Comparison of ENCODE assay signal across 1 cellular context in the genomic region with DNA sequence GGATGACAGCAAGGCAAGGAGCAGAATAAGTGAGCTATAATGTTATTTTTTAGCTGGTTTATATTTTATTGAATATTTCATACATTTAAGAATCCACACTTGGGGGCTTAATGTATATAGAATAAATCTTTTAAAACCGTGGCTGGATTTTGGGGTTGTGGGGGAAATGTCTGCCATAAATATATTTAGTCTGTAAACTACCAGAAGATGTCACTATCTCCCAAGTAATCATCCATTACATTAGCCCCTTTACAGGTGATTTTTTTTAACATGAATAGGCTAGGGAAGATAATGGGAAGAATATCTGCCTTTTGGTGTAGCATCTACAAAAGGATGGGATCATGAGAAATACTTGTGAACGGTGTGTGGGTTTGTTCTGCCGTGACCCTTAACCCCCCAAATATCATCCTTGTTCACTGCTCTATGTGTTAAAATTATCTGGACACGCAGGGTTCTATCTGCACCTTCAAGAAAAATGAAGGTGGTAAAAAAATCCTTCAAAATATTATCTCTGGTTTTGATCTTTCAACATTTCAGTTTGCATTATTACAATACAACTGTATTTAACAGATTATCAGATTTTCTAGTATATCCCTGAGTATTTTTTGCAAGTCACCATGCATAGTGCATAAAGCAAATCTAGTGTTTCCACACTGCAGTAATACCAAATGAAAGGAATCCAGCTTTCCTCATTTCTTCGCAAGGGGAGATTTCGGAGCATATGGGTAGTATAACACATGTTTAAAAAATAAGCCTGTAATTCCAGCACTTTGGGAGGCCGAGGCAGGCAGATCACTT.
TF ChIP-seq lines count a peak whose summit lies in the region.

No MANE protein-coding gene starts in this region.

TF ChIP-seq in GM23338, 12 proteins besides CTCF, POLR2A, EP300 and RAD21 (continued from another document):
- TF ChIP-seq, protein P1, sequence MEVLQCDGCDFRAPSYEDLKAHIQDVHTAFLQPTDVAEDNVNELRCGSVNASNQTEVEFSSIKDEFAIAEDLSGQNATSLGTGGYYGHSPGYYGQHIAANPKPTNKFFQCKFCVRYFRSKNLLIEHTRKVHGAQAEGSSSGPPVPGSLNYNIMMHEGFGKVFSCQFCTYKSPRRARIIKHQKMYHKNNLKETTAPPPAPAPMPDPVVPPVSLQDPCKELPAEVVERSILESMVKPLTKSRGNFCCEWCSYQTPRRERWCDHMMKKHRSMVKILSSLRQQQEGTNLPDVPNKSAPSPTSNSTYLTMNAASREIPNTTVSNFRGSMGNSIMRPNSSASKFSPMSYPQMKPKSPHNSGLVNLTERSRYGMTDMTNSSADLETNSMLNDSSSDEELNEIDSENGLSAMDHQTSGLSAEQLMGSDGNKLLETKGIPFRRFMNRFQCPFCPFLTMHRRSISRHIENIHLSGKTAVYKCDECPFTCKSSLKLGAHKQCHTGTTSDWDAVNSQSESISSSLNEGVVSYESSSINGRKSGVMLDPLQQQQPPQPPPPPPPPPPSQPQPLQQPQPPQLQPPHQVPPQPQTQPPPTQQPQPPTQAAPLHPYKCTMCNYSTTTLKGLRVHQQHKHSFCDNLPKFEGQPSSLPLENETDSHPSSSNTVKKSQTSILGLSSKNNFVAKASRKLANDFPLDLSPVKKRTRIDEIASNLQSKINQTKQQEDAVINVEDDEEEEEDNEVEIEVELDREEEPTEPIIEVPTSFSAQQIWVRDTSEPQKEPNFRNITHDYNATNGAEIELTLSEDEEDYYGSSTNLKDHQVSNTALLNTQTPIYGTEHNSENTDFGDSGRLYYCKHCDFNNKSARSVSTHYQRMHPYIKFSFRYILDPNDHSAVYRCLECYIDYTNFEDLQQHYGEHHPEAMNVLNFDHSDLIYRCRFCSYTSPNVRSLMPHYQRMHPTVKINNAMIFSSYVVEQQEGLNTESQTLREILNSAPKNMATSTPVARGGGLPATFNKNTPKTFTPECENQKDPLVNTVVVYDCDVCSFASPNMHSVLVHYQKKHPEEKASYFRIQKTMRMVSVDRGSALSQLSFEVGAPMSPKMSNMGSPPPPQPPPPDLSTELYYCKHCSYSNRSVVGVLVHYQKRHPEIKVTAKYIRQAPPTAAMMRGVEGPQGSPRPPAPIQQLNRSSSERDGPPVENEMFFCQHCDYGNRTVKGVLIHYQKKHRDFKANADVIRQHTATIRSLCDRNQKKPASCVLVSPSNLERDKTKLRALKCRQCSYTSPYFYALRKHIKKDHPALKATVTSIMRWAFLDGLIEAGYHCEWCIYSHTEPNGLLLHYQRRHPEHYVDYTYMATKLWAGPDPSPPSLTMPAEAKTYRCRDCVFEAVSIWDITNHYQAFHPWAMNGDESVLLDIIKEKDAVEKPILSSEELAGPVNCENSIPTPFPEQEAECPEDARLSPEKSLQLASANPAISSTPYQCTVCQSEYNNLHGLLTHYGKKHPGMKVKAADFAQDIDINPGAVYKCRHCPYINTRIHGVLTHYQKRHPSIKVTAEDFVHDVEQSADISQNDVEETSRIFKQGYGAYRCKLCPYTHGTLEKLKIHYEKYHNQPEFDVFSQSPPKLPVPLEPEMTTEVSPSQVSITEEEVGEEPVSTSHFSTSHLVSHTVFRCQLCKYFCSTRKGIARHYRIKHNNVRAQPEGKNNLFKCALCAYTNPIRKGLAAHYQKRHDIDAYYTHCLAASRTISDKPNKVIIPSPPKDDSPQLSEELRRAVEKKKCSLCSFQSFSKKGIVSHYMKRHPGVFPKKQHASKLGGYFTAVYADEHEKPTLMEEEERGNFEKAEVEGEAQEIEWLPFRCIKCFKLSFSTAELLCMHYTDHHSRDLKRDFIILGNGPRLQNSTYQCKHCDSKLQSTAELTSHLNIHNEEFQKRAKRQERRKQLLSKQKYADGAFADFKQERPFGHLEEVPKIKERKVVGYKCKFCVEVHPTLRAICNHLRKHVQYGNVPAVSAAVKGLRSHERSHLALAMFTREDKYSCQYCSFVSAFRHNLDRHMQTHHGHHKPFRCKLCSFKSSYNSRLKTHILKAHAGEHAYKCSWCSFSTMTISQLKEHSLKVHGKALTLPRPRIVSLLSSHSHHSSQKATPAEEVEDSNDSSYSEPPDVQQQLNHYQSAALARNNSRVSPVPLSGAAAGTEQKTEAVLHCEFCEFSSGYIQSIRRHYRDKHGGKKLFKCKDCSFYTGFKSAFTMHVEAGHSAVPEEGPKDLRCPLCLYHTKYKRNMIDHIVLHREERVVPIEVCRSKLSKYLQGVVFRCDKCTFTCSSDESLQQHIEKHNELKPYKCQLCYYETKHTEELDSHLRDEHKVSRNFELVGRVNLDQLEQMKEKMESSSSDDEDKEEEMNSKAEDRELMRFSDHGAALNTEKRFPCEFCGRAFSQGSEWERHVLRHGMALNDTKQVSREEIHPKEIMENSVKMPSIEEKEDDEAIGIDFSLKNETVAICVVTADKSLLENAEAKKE (CRISPR knock-in tag; IDR thresholded peaks at IDR 0.05), result no peak
- TF ChIP-seq ZNF114 (CRISPR knock-in tag; IDR thresholded peaks at IDR 0.05), result no peak
- no peak for TF ChIP-seq EZH2 (IDR thresholded peaks at IDR 0.05; ENCODE audit: low read depth, unreplicated experiment)
